Comparison of ENCODE assay signal across 18 cellular contexts in the genomic region with DNA sequence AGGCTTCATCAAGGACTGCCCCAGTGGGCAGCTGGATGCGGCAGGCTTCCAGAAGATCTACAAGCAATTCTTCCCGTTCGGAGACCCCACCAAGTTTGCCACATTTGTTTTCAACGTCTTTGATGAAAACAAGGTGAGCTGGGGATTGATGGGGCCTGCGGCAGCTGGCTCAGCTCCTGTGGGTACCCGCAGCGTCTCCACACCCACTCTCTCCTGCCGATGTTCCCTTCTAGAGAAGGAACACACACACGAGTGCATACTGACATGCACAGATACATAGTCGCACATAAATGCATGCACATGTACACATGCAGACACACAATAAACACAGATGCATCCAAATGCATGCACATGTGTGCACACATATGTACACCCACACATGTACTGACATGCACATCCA. TPM values are rescaled to one million over a fixed set of nuclear protein-coding genes. Genes with fewer than 3 reads are reported as not detected.
"Had no signal": no experiment of that assay in that cellular context is flagged by ENCODE, and none has a peak within 500 bp of the region (broad histone marks: within the 10 kb centered on the region; RNA-seq: fewer than 3 reads in every experiment).

No MANE protein-coding gene starts in this region.

- H3K79me2 ChIP-seq: hepatocyte had no signal

- H2AFZ ChIP-seq: hepatocyte had no signal

- H3K27me3 ChIP-seq: foreskin keratinocyte, hepatocyte, testis, tibial nerve, upper lobe of right lung had no signal

- DNase-seq: effector memory CD8-positive, alpha-beta T cell; foreskin keratinocyte; kidney; left cardiac atrium; left ventricle myocardium superior; mesenchymal stem cell; midbrain; small intestine; stimulated activated CD4-positive, alpha-beta T cell treated with anti-CD3 and anti-CD28 coated beads, Interleukin-2, amount 100 ng/mL, for 48 hours; stimulated activated CD8-positive, alpha-beta memory T cell treated with anti-CD3 and anti-CD28 coated beads, Interleukin-4, amount 100 ng/mL, for 48 hours; stimulated activated naive CD8-positive, alpha-beta T cell treated with anti-CD3 and anti-CD28 coated beads, Interleukin-15, Interleukin-2, amounts not matched to agents 100 U/mL and 50 U/mL, for 24 hours; testis; upper lobe of right lung had no signal

- H3K4me3 ChIP-seq: hepatocyte, lung, testis, tibial nerve, upper lobe of right lung had no signal

- H3K27ac ChIP-seq: foreskin keratinocyte, hepatocyte, testis, tibial nerve, upper lobe of right lung had no signal

- H3K4me1 ChIP-seq: foreskin keratinocyte, upper lobe of right lung had no signal

- H3K36me3 ChIP-seq: upper lobe of right lung had no signal

- H3K9me3 ChIP-seq: testis, tibial nerve, upper lobe of right lung had no signal

- H3K4me2 ChIP-seq: hepatocyte had no signal

- ATAC-seq: effector memory CD8-positive, alpha-beta T cell; foreskin keratinocyte; left cardiac atrium; left ventricle myocardium superior; natural killer cell treated with Interleukin-12 subunit alpha and Interleukin-12 subunit beta and Interleukin-15 and Interleukin-18, amount 100 ng/mL, for 72 hours; stimulated activated effector memory CD8-positive, alpha-beta T cell treated with anti-CD3 and anti-CD28 coated beads, Interleukin-12 subunit alpha, Interleukin-12 subunit beta, amount 100 ng/mL, for 72 hours; stimulated activated naive CD8-positive, alpha-beta T cell treated with anti-CD3 and anti-CD28 coated beads, Interleukin-15, Interleukin-2, amounts not matched to agents 100 U/mL and 50 U/mL, for 24 hours; upper lobe of right lung had no signal

RNA-seq across cellular contexts. Expression of a gene that starts 47.7 kb away (rescaled TPM):
- total RNA-seq: foreskin keratinocyte; natural killer cell treated with Interleukin-12 subunit alpha and Interleukin-12 subunit beta and Interleukin-15 and Interleukin-18, amount 100 ng/mL, for 72 hours had no signal
